Comparison of ENCODE assay signal across 29 cellular contexts in the genomic region with DNA sequence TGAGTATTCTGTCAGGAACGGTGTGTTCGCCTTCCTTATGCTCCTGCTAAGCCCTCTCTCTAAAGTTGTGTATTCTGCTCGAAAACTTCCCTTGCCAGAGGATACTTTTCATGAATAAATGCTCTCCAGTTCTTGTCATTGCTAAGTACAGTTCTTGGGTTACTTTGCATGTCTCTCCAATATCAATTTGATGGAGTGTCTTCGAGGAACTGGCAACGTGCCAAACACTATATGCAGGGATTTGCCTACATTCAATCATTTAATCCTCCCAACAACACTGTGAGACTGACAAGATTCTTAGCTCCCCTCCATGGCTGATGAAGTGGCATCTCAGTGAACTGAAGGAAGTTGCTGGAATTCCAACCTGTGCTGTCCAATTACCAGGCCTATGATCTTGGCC.
"Had no signal": no experiment of that assay in that cellular context is flagged by ENCODE, and none has a peak within 500 bp of the region (broad histone marks: within the 10 kb centered on the region; RNA-seq: fewer than 3 reads in every experiment).

No MANE protein-coding gene starts in this region.

- H3K4me1 Mint-ChIP-seq: central memory CD8-positive, alpha-beta T cell; stimulated activated memory B cell treated with anti-CD40 and anti-IgM and Interleukin-4, amounts not matched to agents 10 μg/mL and 1 μg/mL and 100 μg/mL, for 72 hours; stimulated activated naive CD8-positive, alpha-beta T cell treated with anti-CD3 and anti-CD28 coated beads, Interleukin-15, amount 100 ng/mL, for 72 hours had no signal

- H3K27me3 Mint-ChIP-seq: dendritic cell treated with granulocyte-macrophage colony-stimulating factor and Interleukin-4, amounts not matched to agents 40 ng/mL and 50 ng/mL, for 4 days; progenitor cell of endocrine pancreas; type B pancreatic cell had no signal

- ATAC-seq: activated naive CD4-positive, alpha-beta T cell treated with anti-CD3 and anti-CD28 coated beads, Interleukin-2, amount 50 U/mL, for 72 hours; activated T-cell treated with anti-CD3 and anti-CD28 coated beads, Interleukin-2, amount 50 U/mL, for 72 hours; heart right ventricle; stimulated activated memory B cell treated with anti-CD40 and anti-IgM and Interleukin-4, amounts not matched to agents 10 μg/mL and 1 μg/mL and 100 μg/mL, for 72 hours; stimulated activated naive CD8-positive, alpha-beta T cell treated with anti-CD3 and anti-CD28 coated beads, Interleukin-15, amount 100 ng/mL, for 72 hours had no signal

- H3K27ac ChIP-seq: breast epithelium, epithelial cell of prostate, esophagus squamous epithelium, heart right ventricle, left ventricle myocardium inferior, ovary, sigmoid colon, uterus, VCaP had no signal

- H3K4me3 ChIP-seq: breast epithelium, esophagus squamous epithelium, heart right ventricle, left ventricle myocardium inferior, ovary, sigmoid colon, uterus had no signal

- H3K36me3 Mint-ChIP-seq: activated naive CD4-positive, alpha-beta T cell treated with anti-CD3 and anti-CD28 coated beads, Interleukin-2, amount 50 U/mL, for 72 hours had no signal

- H3K9me3 Mint-ChIP-seq: activated T-cell treated with anti-CD3 and anti-CD28 coated beads, Interleukin-2, amount 50 U/mL, for 72 hours; central memory CD8-positive, alpha-beta T cell; dendritic cell treated with granulocyte-macrophage colony-stimulating factor and Interleukin-4, amounts not matched to agents 40 ng/mL and 50 ng/mL, for 4 days had no signal

- H3K27me3 ChIP-seq: breast epithelium, esophagus squamous epithelium, ovary, sigmoid colon, uterus had no signal

- H3K9me3 ChIP-seq: breast epithelium, esophagus squamous epithelium, left ventricle myocardium inferior, ovary, sigmoid colon, uterus had no signal

- H3K4me3 Mint-ChIP-seq: activated T-cell treated with anti-CD3 and anti-CD28 coated beads, Interleukin-2, amount 50 U/mL, for 72 hours; central memory CD8-positive, alpha-beta T cell; dendritic cell treated with granulocyte-macrophage colony-stimulating factor and Interleukin-4, amounts not matched to agents 40 ng/mL and 50 ng/mL, for 4 days; nephron progenitor cell; stimulated activated memory B cell treated with anti-CD40 and anti-IgM and Interleukin-4, amounts not matched to agents 10 μg/mL and 1 μg/mL and 100 μg/mL, for 72 hours; stimulated activated naive CD8-positive, alpha-beta T cell treated with anti-CD3 and anti-CD28 coated beads, Interleukin-15, amount 100 ng/mL, for 72 hours; type B pancreatic cell had no signal

- H3K27ac Mint-ChIP-seq: activated naive CD4-positive, alpha-beta T cell treated with anti-CD3 and anti-CD28 coated beads, Interleukin-2, amount 50 U/mL, for 72 hours; activated T-cell treated with anti-CD3 and anti-CD28 coated beads, Interleukin-2, amount 50 U/mL, for 72 hours; dendritic cell treated with granulocyte-macrophage colony-stimulating factor and Interleukin-4, amounts not matched to agents 40 ng/mL and 50 ng/mL, for 4 days; nephron progenitor cell; progenitor cell of endocrine pancreas; stimulated activated memory B cell treated with anti-CD40 and anti-IgM and Interleukin-4, amounts not matched to agents 10 μg/mL and 1 μg/mL and 100 μg/mL, for 72 hours; stimulated activated naive CD8-positive, alpha-beta T cell treated with anti-CD3 and anti-CD28 coated beads, Interleukin-15, amount 100 ng/mL, for 72 hours; type B pancreatic cell had no signal

- H3K4me1 ChIP-seq: breast epithelium, uterus had no signal

- DNase-seq: activated CD4-positive, alpha-beta T cell treated with anti-CD3 and anti-CD28 coated beads for 4 hours; activated CD4-positive, alpha-beta T cell treated with anti-CD3 and anti-CD28 coated beads, Interleukin-2, amount 50 U/mL, for 4 hours; activated naive CD4-positive, alpha-beta T cell; activated T-cell treated with anti-CD3 and anti-CD28 coated beads for 4 hours; activated T-cell treated with anti-CD3 and anti-CD28 coated beads, Interleukin-2, amount 50 U/mL, for 72 hours; effector CD4-positive, alpha-beta T cell; esophagus squamous epithelium; foreskin melanocyte; heart right ventricle; kidney glomerular epithelial cell; left ventricle myocardium inferior; nephron progenitor cell; sigmoid colon; small intestine; stimulated activated CD4-positive, alpha-beta T cell treated with anti-CD3 and anti-CD28 coated beads, Interleukin-4, amount 100 ng/mL, for 4 hours; stimulated activated CD8-positive, alpha-beta memory T cell treated with anti-CD3 and anti-CD28 coated beads, Interleukin-4, amount 100 ng/mL, for 48 hours; stimulated activated naive CD8-positive, alpha-beta T cell treated with anti-CD3 and anti-CD28 coated beads, Interleukin-15, amount 100 ng/mL, for 72 hours; substantia nigra; uterus had no signal

- H3K36me3 ChIP-seq: breast epithelium, esophagus squamous epithelium, heart right ventricle, left ventricle myocardium inferior, ovary, sigmoid colon, uterus had no signal
